ENCODE assay signal across 8 cellular contexts in genomic region chr10:3782456-3783312, GRCh38. TPM values are rescaled to one million over a fixed set of nuclear protein-coding genes. Genes with fewer than 3 reads are reported as not detected.
A peak's percentile ranks its signal among the peaks of the same experiment; 100 is the strongest.
DNase-seq lines count a peak whose midpoint lies in the region; ATAC-seq and TF ChIP-seq lines count a peak whose summit lies in the region.

No MANE protein-coding gene starts in this region.

- DNase-seq in NCI-H460 (ENCODE audit: extremely low read depth, low read depth) (peak; percentile 62), esophagus muscularis mucosa (ENCODE audit: extremely low spot score) (no peak), thoracic aorta (ENCODE audit: low spot score) (no peak)
- peak; percentile 72 for DNase-seq in activated T-cell treated with anti-CD3 and anti-CD28 coated beads, Interleukin-2, amount 50 U/mL, for 24 hours

- H3K4me3 ChIP-seq in BLaER1 treated with 17β-estradiol and CSF1 and Interleukin-3, amounts not matched to agents 10 nM and 100 nM = peak overlapping the region; percentile 87 to 99 (median 94)
- peak overlapping the region; percentile 66 to 97 (median 87) for H3K4me3 ChIP-seq in esophagus muscularis mucosa
- H3K4me3 ChIP-seq in mononuclear cell (ENCODE audit: low read length) = peak overlapping the region; percentile 92
- H3K4me3 ChIP-seq in thoracic aorta = peak overlapping the region; percentile 83

- peak overlapping the region; percentile 96 for H3K27ac Mint-ChIP-seq in activated T-cell treated with anti-CD3 and anti-CD28 coated beads, Interleukin-2, amount 50 U/mL, for 24 hours

- TF ChIP-seq EP300 in esophagus muscularis mucosa (IDR thresholded peaks at IDR 0.05) = peak; percentile 36

- intact Hi-C loops in esophagus muscularis mucosa (cut with DNase I) = loop anchor here (5.0 to 10.0 kb wide), 5 partner anchors 460 to 982 kb away; no protein-coding TSS in a partner anchor

- H4K20me1 ChIP-seq in BLaER1 treated with 17β-estradiol and CSF1 and Interleukin-3, amounts not matched to agents 10 nM and 100 nM = peaks cover 51 to 73% (median 71%) of the 10 kb centered on the region in 11 experiments

- TF ChIP-seq CTCF in esophagus muscularis mucosa (IDR thresholded peaks at IDR 0.05) = no peak
- TF ChIP-seq CTCF in thoracic aorta (IDR thresholded peaks at IDR 0.05) = no peak

- H3K9ac ChIP-seq in BLaER1 treated with 17β-estradiol and CSF1 and Interleukin-3, amounts not matched to agents 10 nM and 100 nM = peak overlapping the region; percentile 97 to 100 (median 99)

- no peaks in the 10 kb centered on the region for H3K27me3 ChIP-seq in BLaER1 treated with 17β-estradiol and CSF1 and Interleukin-3, amounts not matched to agents 10 nM and 100 nM
- no peaks in the 10 kb centered on the region for H3K27me3 ChIP-seq in esophagus muscularis mucosa
- no peaks in the 10 kb centered on the region for H3K27me3 ChIP-seq in mononuclear cell (ENCODE audit: insufficient read depth, low read length)
- H3K27me3 ChIP-seq in thoracic aorta (replicated peaks; ENCODE audit: insufficient read depth) = no peaks in the 10 kb centered on the region

- no peaks in the 10 kb centered on the region; a peak in 1 of 22 replicates for H3K9me3 ChIP-seq in BLaER1 treated with 17β-estradiol and CSF1 and Interleukin-3, amounts not matched to agents 10 nM and 100 nM (replicated peaks in 1 of 11)
- no peaks in the 10 kb centered on the region for H3K9me3 ChIP-seq in esophagus muscularis mucosa
- H3K9me3 ChIP-seq in mononuclear cell (ENCODE audit: low read depth, low read length) = no peaks in the 10 kb centered on the region
- H3K9me3 ChIP-seq in thoracic aorta = no peaks in the 10 kb centered on the region

- TF ChIP-seq POLR2A in esophagus muscularis mucosa (IDR thresholded peaks at IDR 0.05; ENCODE audit: low read depth) = no peak

- peaks cover 65% of the 10 kb centered on the region for H3K4me1 Mint-ChIP-seq in activated T-cell treated with anti-CD3 and anti-CD28 coated beads, Interleukin-2, amount 50 U/mL, for 24 hours (ENCODE audit: low read depth)

- no peaks in the 10 kb centered on the region for H3K9me3 Mint-ChIP-seq in activated T-cell treated with anti-CD3 and anti-CD28 coated beads, Interleukin-2, amount 50 U/mL, for 24 hours

- peak overlapping the region; percentile 87 for H3K4me3 Mint-ChIP-seq in activated T-cell treated with anti-CD3 and anti-CD28 coated beads, Interleukin-2, amount 50 U/mL, for 24 hours

- peak overlapping the region; percentile 84 to 99 (median 96) for H3K4me2 ChIP-seq in BLaER1 treated with 17β-estradiol and CSF1 and Interleukin-3, amounts not matched to agents 10 nM and 100 nM

- no peaks in the 10 kb centered on the region for H3K27me3 Mint-ChIP-seq in activated T-cell treated with anti-CD3 and anti-CD28 coated beads, Interleukin-2, amount 50 U/mL, for 24 hours

- ATAC-seq in GM21447 (IDR thresholded peaks at IDR 0.05; ENCODE audit: unreplicated experiment) (peak; percentile 21), thoracic aorta (ENCODE audit: insufficient number of reproducible peaks, low FRiP score, low read depth) (peak; percentile 42), HG03039 (IDR thresholded peaks at IDR 0.05; ENCODE audit: unreplicated experiment) (no peak)

- 0% methylated on average over 13 of the region's 13 CpGs for WGBS in esophagus muscularis mucosa

- H3K36me3 Mint-ChIP-seq in activated T-cell treated with anti-CD3 and anti-CD28 coated beads, Interleukin-2, amount 50 U/mL, for 24 hours (ENCODE audit: low read depth) = peaks cover 71% of the 10 kb centered on the region

- H3K27ac ChIP-seq in BLaER1 treated with 17β-estradiol and CSF1 and Interleukin-3, amounts not matched to agents 10 nM and 100 nM = peak overlapping the region; percentile 97 to 100 (median 99)
- H3K27ac ChIP-seq in esophagus muscularis mucosa (replicated peaks in 1 of 4) (peak overlapping the region; percentile 97 to 100 (median 99)), thoracic aorta (peak overlapping the region; percentile 96 to 99)

- H3K36me3 ChIP-seq in BLaER1 treated with 17β-estradiol and CSF1 and Interleukin-3, amounts not matched to agents 10 nM and 100 nM = peaks cover 47 to 72% (median 51%) of the 10 kb centered on the region in 11 experiments
- H3K36me3 ChIP-seq in esophagus muscularis mucosa (peaks cover 37 to 56% (median 44%) of the 10 kb centered on the region in 4 donors), thoracic aorta (peaks cover 41% of the 10 kb centered on the region)

- peaks cover 35 to 60% (median 54%) of the 10 kb centered on the region in 10 experiments for H3K4me1 ChIP-seq in BLaER1 treated with 17β-estradiol and CSF1 and Interleukin-3, amounts not matched to agents 10 nM and 100 nM
- peaks cover 40 to 55% (median 50%) of the 10 kb centered on the region in 4 donors for H3K4me1 ChIP-seq in esophagus muscularis mucosa
- peaks cover 56% of the 10 kb centered on the region for H3K4me1 ChIP-seq in mononuclear cell (ENCODE audit: insufficient read depth, low read length)
- peaks cover 18 to 33% of the 10 kb centered on the region in 2 donors for H3K4me1 ChIP-seq in thoracic aorta (ENCODE audit: control insufficient read depth in 1 of 2, low read depth in 2 of 2)

RNA-seq across cellular contexts. Expression of gene KLF6, which starts 2.3 kb away (rescaled TPM):
- 8.8 and 15.7 TPM in 2 replicates for total RNA-seq in NCI-H460 (2014; rRNA removed; shearing (Covaris generic))
- 7.2 and 9.7 TPM in 2 replicates for polyA plus RNA-seq in NCI-H460 (2014; cell fraction: nucleus; rRNA removed)
- total RNA-seq in esophagus muscularis mucosa (100 to 1,000 TPM; 114 to 145 (median 123) TPM), mononuclear cell (606 TPM), thoracic aorta (100 to 1,000 TPM; 170 to 201 TPM)

Comparison
In these comparisons a context has a peak if more than half of its experiments do, and no peak if none do; other contexts are left out.
1. DNase-seq: peak in NCI-H460 (single experiment) and activated T-cell treated with anti-CD3 and anti-CD28 coated beads, Interleukin-2, amount 50 U/mL, for 24 hours (single experiment); none in esophagus muscularis mucosa (single experiment) and thoracic aorta (single experiment).
2. Peak in every context shown above with its lines, with median percentiles within 50 percentile points of each other: H3K27ac ChIP-seq and H3K4me3 ChIP-seq.